Comparison of ENCODE assay signal across 7 cellular contexts in the genomic region with DNA sequence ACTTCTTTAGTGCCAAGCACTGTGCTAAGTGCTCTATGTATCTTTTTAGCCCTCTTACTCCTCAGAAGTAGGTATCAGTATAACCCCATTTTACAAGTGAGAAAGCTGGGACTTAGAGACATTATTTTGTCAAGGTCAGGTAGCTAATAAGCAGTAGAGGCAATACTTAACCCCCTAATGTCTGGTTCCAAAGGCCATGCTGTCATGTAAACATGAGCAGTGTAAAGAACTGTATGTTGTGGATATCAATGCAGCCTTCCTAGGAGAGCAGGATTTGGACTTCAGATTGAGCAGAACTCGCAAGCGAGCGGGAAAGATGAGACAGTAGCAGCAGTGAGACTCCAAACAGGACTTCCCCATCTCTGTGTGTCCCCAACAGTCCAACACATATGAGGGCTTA. TPM values are rescaled to one million over a fixed set of nuclear protein-coding genes. Genes with fewer than 3 reads are reported as not detected.
"Had no signal": no experiment of that assay in that cellular context is flagged by ENCODE, and none has a peak within 500 bp of the region (broad histone marks: within the 10 kb centered on the region; RNA-seq: fewer than 3 reads in every experiment).

No MANE protein-coding gene starts in this region.

- H3K9me3 Mint-ChIP-seq: IgD-negative memory B cell had no signal

- H3K27ac Mint-ChIP-seq: IgD-negative memory B cell had no signal

- H3K36me3 Mint-ChIP-seq: IgD-negative memory B cell had no signal

- FAIRE-seq: HTR-8/SVneo, K562 had no signal

- DNase-seq: IMR-90, KBM-7 had no signal

- ATAC-seq: K562 had no signal

- H3K4me3 ChIP-seq: K562 had no signal

- H3K27ac ChIP-seq: HL-60 had no signal

RNA-seq across cellular contexts. Expression of gene SOWAHA, which starts 21.0 kb away (rescaled TPM):
- total RNA-seq: HT1080, IMR-90, K562 had no signal
- polyA plus RNA-seq: IgD-negative memory B cell, K562 had no signal

RNA-seq across cellular contexts. Expression of gene GDF9, which starts 32.2 kb away (rescaled TPM):
- polyA plus RNA-seq: IgD-negative memory B cell had no signal
